In the genomic region with DNA sequence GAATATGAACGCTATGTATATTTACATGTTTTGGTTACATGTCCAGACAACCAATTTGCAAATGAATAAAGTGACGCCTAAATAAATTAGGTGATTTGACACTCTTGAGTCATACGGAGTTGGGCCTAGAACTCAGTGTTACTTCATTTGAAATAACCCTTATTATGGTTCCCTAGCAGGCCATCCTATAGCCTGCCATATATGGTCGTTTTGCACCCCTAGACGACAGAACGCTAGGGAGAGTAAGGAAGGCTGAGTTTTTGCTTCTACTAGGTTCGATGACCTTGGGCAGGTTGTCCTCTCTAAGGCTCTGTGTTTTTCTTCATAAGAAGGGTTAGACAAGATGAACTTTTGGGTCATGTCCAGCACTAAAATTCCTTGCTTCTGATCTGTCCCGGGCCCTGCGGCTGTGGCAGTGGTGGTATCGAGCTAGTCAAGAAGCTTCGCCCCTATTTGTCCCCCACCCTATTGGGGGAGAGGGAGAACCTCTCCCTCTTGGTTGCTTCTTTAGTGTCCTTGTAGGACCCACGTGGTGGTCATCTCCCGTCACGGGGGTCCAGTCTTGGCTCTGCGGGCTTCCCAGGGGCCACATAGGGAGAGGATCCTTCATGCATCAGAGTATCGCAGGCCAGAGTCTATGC, we compare ENCODE assay signal across 8 cellular contexts. TPM values are rescaled to one million over a fixed set of nuclear protein-coding genes. Genes with fewer than 3 reads are reported as not detected.
A peak's percentile ranks its signal among the peaks of the same experiment; 100 is the strongest.
DNase-seq lines count a peak whose midpoint lies in the region; ATAC-seq and TF ChIP-seq lines count a peak whose summit lies in the region.

No MANE protein-coding gene starts in this region.

- no peak for TF ChIP-seq POLR2A in IMR-90 (IDR thresholded peaks at IDR 0.05; ENCODE audit: low read depth, low read length)

- POLR2A ChIA-PET in IMR-90 (lab: Charles Lee; ENCODE audit: unreplicated experiment) = no interaction called here

- no peak overlapping the region for H3K9ac ChIP-seq in IMR-90 (ENCODE audit: low read depth, low read length)
- peak overlapping the region; percentile 58 for H3K9ac ChIP-seq in neural cell (ENCODE audit: low read length)

- H3K9me2 ChIP-seq in neural cell (ENCODE audit: insufficient read depth, low read length) = no peaks in the 10 kb centered on the region

- H2AK9ac ChIP-seq in IMR-90 (replicated peaks; ENCODE audit: low read depth, low read length, poor library complexity) = peak overlapping the region; percentile 74

- CTCF ChIA-PET in IMR-90 (lab: Yijun Ruan, JAX) = no interaction called here

- H4K5ac ChIP-seq in IMR-90 (ENCODE audit: low read depth, low read length) = peak overlapping the region; percentile 64

- peak overlapping the region; percentile 97 to 99 for H4K8ac ChIP-seq in IMR-90 (ENCODE audit: low read depth in 2 of 2, low read length in 2 of 2)

- H3K4ac ChIP-seq in IMR-90 (ENCODE audit: low read depth, low read length) = peak overlapping the region; percentile 88

- H3K9me1 ChIP-seq in IMR-90 (ENCODE audit: insufficient read depth, low read length) = 0 out of 2 replicates have a peak, but pooled peaks cover 7% of the 10 kb centered on the region

- no peak overlapping the region for H3K18ac ChIP-seq in IMR-90 (ENCODE audit: low read depth, low read length)

- TF ChIP-seq CTCF in AG09309 (IDR thresholded peaks at IDR 0.05; ENCODE audit: control insufficient read depth, insufficient read depth, low read depth, low read length, missing control alignments) = no peak
- no peak for TF ChIP-seq CTCF in IMR-90 (conservative IDR thresholded peaks at IDR 0.05; ENCODE audit: low read depth, low read length)
- no peak for TF ChIP-seq CTCF in neural cell (IDR thresholded peaks at IDR 0.05; ENCODE audit: poor library complexity, severe bottlenecking)

- peak overlapping the region; percentile 5; the same call in 1 of the 2 replicates for H3K4me3 ChIP-seq in AG09309 (ENCODE audit: control insufficient read depth, low read depth, low read length)
- H3K4me3 ChIP-seq in IMR-90 (ENCODE audit: insufficient read depth, low read depth, low read length) = peak overlapping the region; percentile 4; the same call in 1 of the 2 replicates
- no peak overlapping the region for H3K4me3 ChIP-seq in effector memory CD4-positive, alpha-beta T cell (ENCODE audit: insufficient read depth, low read depth, low read length, poor library complexity, severe bottlenecking)
- H3K4me3 ChIP-seq in neural cell (ENCODE audit: low read length) = peak overlapping the region; percentile 93

- H4K91ac ChIP-seq in IMR-90 (ENCODE audit: insufficient read depth, low read depth, low read length) = peak overlapping the region; percentile 81

- no peak for DNase-seq in AG09309 (ENCODE audit: low read depth)
- DNase-seq in IMR-90 = no peak
- no peak for DNase-seq in effector memory CD4-positive, alpha-beta T cell
- DNase-seq in NCI-H1436 (lab: John Stamatoyannopoulos, UW) = no peak
- no peak for DNase-seq in AG20443 (ENCODE audit: low spot score)
- DNase-seq in HuH-7.5 (ENCODE audit: low spot score) = no peak
- DNase-seq in NCI-H1930 (lab: John Stamatoyannopoulos, UW) = no peak

- H3K9me3 ChIP-seq in IMR-90 (ENCODE audit: control insufficient read depth, insufficient read depth, low read length) (no peaks in the 10 kb centered on the region), neural cell (ENCODE audit: low read length) (no peaks in the 10 kb centered on the region)
- H3K9me3 ChIP-seq in effector memory CD4-positive, alpha-beta T cell (ENCODE audit: control insufficient read depth, low read length) = no peaks in the 10 kb centered on the region

- in situ Hi-C loops in IMR-90 (cut with MboI; ENCODE audit: low sequenced_read_pairs) = no loop called here

- peaks cover 20% of the 10 kb centered on the region for H3K79me2 ChIP-seq in neural cell (replicated peaks; ENCODE audit: insufficient read depth, low read length)

- TF ChIP-seq RAD21 in IMR-90 (IDR thresholded peaks at IDR 0.05; ENCODE audit: low read length) (no peak), neural cell (conservative IDR thresholded peaks at IDR 0.05) (no peak)

- H3K27ac ChIP-seq in IMR-90 (ENCODE audit: insufficient read depth, low read length) = peak overlapping the region; percentile 36
- H3K27ac ChIP-seq in effector memory CD4-positive, alpha-beta T cell (ENCODE audit: insufficient read depth, low read length, poor library complexity, severe bottlenecking) = peak overlapping the region; percentile 91
- H3K27ac ChIP-seq in neural cell (ENCODE audit: low read length) = peak overlapping the region; percentile 64

- intact Hi-C loops in IMR-90 (cut with micrococcal nuclease) = loop anchor here (1.0 kb wide), 1 partner anchor 72 kb away; no protein-coding TSS in a partner anchor

- no peak for ATAC-seq in IMR-90 (ENCODE audit: low read depth)

- no peaks in the 10 kb centered on the region for H3K27me3 ChIP-seq in IMR-90 (ENCODE audit: control insufficient read depth, insufficient read depth, low read length)
- H3K27me3 ChIP-seq in effector memory CD4-positive, alpha-beta T cell (replicated peaks; ENCODE audit: control insufficient read depth, insufficient read depth, low read length, poor library complexity, severe bottlenecking) = no peaks in the 10 kb centered on the region
- no peaks in the 10 kb centered on the region for H3K27me3 ChIP-seq in neural cell (ENCODE audit: insufficient read depth, low read depth, low read length)

- dilution Hi-C loops in IMR-90 (cut with HindIII; ENCODE audit: low sequenced_read_pairs, unreplicated experiment) = no loop called here

- peak overlapping the region; percentile 54; the same call in 1 of the 3 replicates for H2BK15ac ChIP-seq in IMR-90 (ENCODE audit: low read depth, low read length)

- peak overlapping the region; percentile 68; the same call in 1 of the 2 replicates for H2AK5ac ChIP-seq in IMR-90 (ENCODE audit: low read depth, low read length)

- peak overlapping the region; percentile 55; the same call in 1 of the 2 replicates for H2BK20ac ChIP-seq in IMR-90 (ENCODE audit: low read depth, low read length)

- TF ChIP-seq EP300 in neural cell (conservative IDR thresholded peaks at IDR 0.05; ENCODE audit: poor library complexity, severe bottlenecking) = peak; percentile 12

- H2BK5ac ChIP-seq in IMR-90 (ENCODE audit: low read depth, low read length, poor library complexity, severe bottlenecking) = peak overlapping the region; percentile 6

- no peaks in the 10 kb centered on the region; the same call in 1 of the 2 replicates for H3K36me3 ChIP-seq in IMR-90 (ENCODE audit: control insufficient read depth, insufficient read depth, low read length)
- H3K36me3 ChIP-seq in effector memory CD4-positive, alpha-beta T cell (ENCODE audit: control insufficient read depth, insufficient read depth, low read length) = no peaks in the 10 kb centered on the region
- H3K36me3 ChIP-seq in neural cell (ENCODE audit: insufficient read depth, low read length) = no peaks in the 10 kb centered on the region

- H3K4me2 ChIP-seq in IMR-90 (ENCODE audit: low read depth, low read length) (peak overlapping the region; percentile 22), neural cell (ENCODE audit: low read length) (no peak overlapping the region)

- H3K56ac ChIP-seq in IMR-90 (ENCODE audit: extremely low read depth, insufficient read depth, low read length) = 0 out of 2 replicates have a peak overlapping the region, but pooled peaks have one; percentile 20

- H4K20me1 ChIP-seq in IMR-90 (ENCODE audit: insufficient read depth, low read length) (peaks cover 23% of the 10 kb centered on the region), neural cell (ENCODE audit: insufficient read depth) (no peaks in the 10 kb centered on the region)

- peaks cover 15 to 31% of the 10 kb centered on the region in 2 experiments; a peak in 3 of 4 replicates for H3K79me1 ChIP-seq in IMR-90 (ENCODE audit: low read depth in 1 of 2, low read length in 2 of 2)

- no peak overlapping the region for H3K23ac ChIP-seq in IMR-90 (ENCODE audit: low read depth, low read length)

- peaks cover 13% of the 10 kb centered on the region for H3K4me1 ChIP-seq in IMR-90 (ENCODE audit: control insufficient read depth, insufficient read depth, low read length)
- no peaks in the 10 kb centered on the region for H3K4me1 ChIP-seq in effector memory CD4-positive, alpha-beta T cell (ENCODE audit: control insufficient read depth, insufficient read depth, low read length, poor library complexity, severe bottlenecking)

- H3F3A ChIP-seq in neural cell (ENCODE audit: insufficient read depth, low read length, poor library complexity, severe bottlenecking) = no peaks in the 10 kb centered on the region

- peak overlapping the region; percentile 89 for H2BK120ac ChIP-seq in IMR-90 (ENCODE audit: low read depth, low read length)

- 94% methylated on average over 2 of the region's 16 CpGs; no CpG with 5 or more reads in 1 of the 2 experiments for WGBS in IMR-90 (ENCODE audit: extremely low coverage in 2 of 2, insufficient read length in 1 of 2), 2 experiments

- peak overlapping the region; percentile 98 for H2AFZ ChIP-seq in IMR-90 (replicated peaks; ENCODE audit: low read length, poor library complexity)
- H2AFZ ChIP-seq in neural cell (ENCODE audit: low read depth, low read length) = peak overlapping the region; percentile 75

- H3K14ac ChIP-seq in IMR-90 (replicated peaks; ENCODE audit: low read depth, low read length) = peak overlapping the region; percentile 70

- BruUV-seq in IMR-90 (replicated peaks; lab: Mats Ljungman, UMichigan) = no TSS peak

TF ChIP-seq in IMR-90, 13 proteins besides CTCF, POLR2A, EP300 and RAD21 (continues in another document):
- no peak for TF ChIP-seq MXI1 (IDR thresholded peaks at IDR 0.05; ENCODE audit: borderline replicate concordance, low read depth, low read length)

TF ChIP-seq in neural cell, 6 proteins besides CTCF, POLR2A, EP300 and RAD21 (continues in another document):
- no peak for TF ChIP-seq POLR2AphosphoS5 (IDR thresholded peaks at IDR 0.05)

RNA-seq across cellular contexts. Expression of a gene that starts 0.6 kb away (rescaled TPM):
- total RNA-seq in IMR-90 (2012; rRNA removed) = 73.7 and 85.8 TPM in 2 replicates
- 24.8 and 29.7 TPM in 2 replicates for polyA plus RNA-seq in IMR-90 (2012; rRNA removed)
- polyA plus RNA-seq in IMR-90 (2012; cell fraction: cytosol; rRNA removed) = 6.9 and 14.5 TPM in 2 replicates
- 24.1 and 88.2 TPM in 2 replicates for polyA plus RNA-seq in IMR-90 (2012; cell fraction: nucleus; rRNA removed; ENCODE audit: low replicate concordance)
- 30.8 and 33.9 TPM in 2 replicates for polyA plus RNA-seq in neural cell
- polyA minus RNA-seq in neural cell = 55.1 and 60.4 TPM in 2 replicates

Comparison
In these comparisons a context has a peak if more than half of its experiments do, and no peak if none do; other contexts are left out.
1. H3K27ac ChIP-seq: peak in every context shown above with its lines; median percentile 91 in effector memory CD4-positive, alpha-beta T cell; 64 in neural cell; 36 in IMR-90.